Comparison of ENCODE assay signal across 1 cellular context in the genomic region with DNA sequence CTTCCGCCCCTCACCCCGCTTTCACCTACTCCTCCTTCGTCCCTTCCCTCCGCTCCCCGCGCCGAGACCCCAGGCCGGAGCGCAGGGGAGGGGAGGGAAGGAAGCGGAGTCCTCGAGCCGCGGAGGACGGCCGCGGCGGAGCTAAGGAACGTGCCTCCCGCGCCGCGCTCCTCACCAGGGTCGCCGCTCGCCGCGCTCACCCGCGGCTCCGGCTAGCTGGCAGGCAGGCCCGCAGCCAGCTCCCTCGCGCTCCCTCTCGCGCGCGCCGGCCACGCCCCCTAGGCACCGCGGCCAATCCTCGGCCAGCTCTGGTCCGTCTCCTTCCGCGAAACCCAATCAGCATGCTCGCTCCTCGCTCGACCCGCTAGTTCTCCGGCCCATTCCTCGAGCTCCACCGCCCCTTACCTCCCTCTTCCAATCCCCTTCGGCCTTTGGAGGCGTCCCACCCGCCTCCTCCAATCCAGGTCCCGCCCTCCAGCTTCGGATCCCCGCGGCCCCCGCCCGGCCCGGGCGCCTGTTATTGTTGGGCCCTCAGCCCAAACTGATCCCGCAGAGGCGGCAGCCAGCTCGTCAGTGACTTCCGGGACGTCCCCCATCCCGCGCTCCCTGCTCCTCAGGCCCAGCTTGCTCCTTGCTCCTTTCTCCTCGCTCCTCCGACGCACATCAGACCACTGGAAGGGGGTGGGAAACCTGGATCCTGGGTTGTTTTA.
TF ChIP-seq lines count a peak whose summit lies in the region.

A gene with protein sequence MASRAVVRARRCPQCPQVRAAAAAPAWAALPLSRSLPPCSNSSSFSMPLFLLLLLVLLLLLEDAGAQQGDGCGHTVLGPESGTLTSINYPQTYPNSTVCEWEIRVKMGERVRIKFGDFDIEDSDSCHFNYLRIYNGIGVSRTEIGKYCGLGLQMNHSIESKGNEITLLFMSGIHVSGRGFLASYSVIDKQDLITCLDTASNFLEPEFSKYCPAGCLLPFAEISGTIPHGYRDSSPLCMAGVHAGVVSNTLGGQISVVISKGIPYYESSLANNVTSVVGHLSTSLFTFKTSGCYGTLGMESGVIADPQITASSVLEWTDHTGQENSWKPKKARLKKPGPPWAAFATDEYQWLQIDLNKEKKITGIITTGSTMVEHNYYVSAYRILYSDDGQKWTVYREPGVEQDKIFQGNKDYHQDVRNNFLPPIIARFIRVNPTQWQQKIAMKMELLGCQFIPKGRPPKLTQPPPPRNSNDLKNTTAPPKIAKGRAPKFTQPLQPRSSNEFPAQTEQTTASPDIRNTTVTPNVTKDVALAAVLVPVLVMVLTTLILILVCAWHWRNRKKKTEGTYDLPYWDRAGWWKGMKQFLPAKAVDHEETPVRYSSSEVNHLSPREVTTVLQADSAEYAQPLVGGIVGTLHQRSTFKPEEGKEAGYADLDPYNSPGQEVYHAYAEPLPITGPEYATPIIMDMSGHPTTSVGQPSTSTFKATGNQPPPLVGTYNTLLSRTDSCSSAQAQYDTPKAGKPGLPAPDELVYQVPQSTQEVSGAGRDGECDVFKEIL (minus strand): TSS at position 231 of the 710 bp plus-strand sequence. CDS start 369 bp downstream, outside the sequence.

TF ChIP-seq in K562, 482 proteins besides CTCF, POLR2A, EP300 and RAD21 (continued from another document):
- TF ChIP-seq, protein P1, sequence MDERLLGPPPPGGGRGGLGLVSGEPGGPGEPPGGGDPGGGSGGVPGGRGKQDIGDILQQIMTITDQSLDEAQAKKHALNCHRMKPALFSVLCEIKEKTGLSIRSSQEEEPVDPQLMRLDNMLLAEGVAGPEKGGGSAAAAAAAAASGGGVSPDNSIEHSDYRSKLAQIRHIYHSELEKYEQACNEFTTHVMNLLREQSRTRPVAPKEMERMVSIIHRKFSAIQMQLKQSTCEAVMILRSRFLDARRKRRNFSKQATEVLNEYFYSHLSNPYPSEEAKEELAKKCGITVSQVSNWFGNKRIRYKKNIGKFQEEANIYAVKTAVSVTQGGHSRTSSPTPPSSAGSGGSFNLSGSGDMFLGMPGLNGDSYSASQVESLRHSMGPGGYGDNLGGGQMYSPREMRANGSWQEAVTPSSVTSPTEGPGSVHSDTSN (CRISPR knock-in tag; IDR thresholded peaks at IDR 0.05; ENCODE audit: low read depth) = no peak
- TF ChIP-seq, protein P1 (tag; conservative IDR thresholded peaks at IDR 0.05; ENCODE audit: low read depth) = no peak
- TF ChIP-seq SP2 (IDR thresholded peaks at IDR 0.05; ENCODE audit: extremely low read depth, low read depth, low read length, poor library complexity, severe bottlenecking) = peak; percentile 42
- TF ChIP-seq ZFX (CRISPR knock-in tag; IDR thresholded peaks at IDR 0.05) = peak; percentile 84
- no peak for TF ChIP-seq ZNF764 (CRISPR knock-in tag; IDR thresholded peaks at IDR 0.05; ENCODE audit: low read depth)
- TF ChIP-seq CCNT2 (IDR thresholded peaks at IDR 0.05; ENCODE audit: borderline replicate concordance, extremely low read depth, insufficient read length, low read depth, low read length) = peak; percentile 73
- TF ChIP-seq NEUROD1 (IDR thresholded peaks at IDR 0.05; ENCODE audit: borderline replicate concordance, low read depth, low read length, partially characterized antibody) = peak; percentile 76
- no peak for TF ChIP-seq STAT5B (CRISPR knock-in tag; IDR thresholded peaks at IDR 0.05)
- peak; percentile 37; the same call in 1 of the 2 replicates for TF ChIP-seq CHD2 (IDR thresholded peaks at IDR 0.05; ENCODE audit: low read depth, low read length)
- TF ChIP-seq, protein P2, sequence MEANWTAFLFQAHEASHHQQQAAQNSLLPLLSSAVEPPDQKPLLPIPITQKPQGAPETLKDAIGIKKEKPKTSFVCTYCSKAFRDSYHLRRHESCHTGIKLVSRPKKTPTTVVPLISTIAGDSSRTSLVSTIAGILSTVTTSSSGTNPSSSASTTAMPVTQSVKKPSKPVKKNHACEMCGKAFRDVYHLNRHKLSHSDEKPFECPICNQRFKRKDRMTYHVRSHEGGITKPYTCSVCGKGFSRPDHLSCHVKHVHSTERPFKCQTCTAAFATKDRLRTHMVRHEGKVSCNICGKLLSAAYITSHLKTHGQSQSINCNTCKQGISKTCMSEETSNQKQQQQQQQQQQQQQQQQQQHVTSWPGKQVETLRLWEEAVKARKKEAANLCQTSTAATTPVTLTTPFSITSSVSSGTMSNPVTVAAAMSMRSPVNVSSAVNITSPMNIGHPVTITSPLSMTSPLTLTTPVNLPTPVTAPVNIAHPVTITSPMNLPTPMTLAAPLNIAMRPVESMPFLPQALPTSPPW (CRISPR knock-in tag; IDR thresholded peaks at IDR 0.05) = peak; percentile 81
- no peak for TF ChIP-seq ZNF23 (CRISPR knock-in tag; IDR thresholded peaks at IDR 0.05)
- TF ChIP-seq, protein P3, sequence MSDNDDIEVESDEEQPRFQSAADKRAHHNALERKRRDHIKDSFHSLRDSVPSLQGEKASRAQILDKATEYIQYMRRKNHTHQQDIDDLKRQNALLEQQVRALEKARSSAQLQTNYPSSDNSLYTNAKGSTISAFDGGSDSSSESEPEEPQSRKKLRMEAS (CRISPR knock-in tag; IDR thresholded peaks at IDR 0.05) = no peak; the same call in 1 of the 2 replicates
- TF ChIP-seq MED1 (CRISPR knock-in tag; IDR thresholded peaks at IDR 0.05; ENCODE audit: borderline replicate concordance) = no peak
- TF ChIP-seq POLR2G (IDR thresholded peaks at IDR 0.05; ENCODE audit: low read depth, low read length) = peak; percentile 90
- no peak for TF ChIP-seq KAT7 (CRISPR knock-in tag; IDR thresholded peaks at IDR 0.05; ENCODE audit: borderline replicate concordance)
- TF ChIP-seq, protein P4, sequence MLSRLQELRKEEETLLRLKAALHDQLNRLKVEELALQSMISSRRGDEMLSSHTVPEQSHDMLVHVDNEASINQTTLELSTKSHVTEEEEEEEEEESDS (CRISPR knock-in tag; IDR thresholded peaks at IDR 0.05) = no peak
- peak; percentile 79 for TF ChIP-seq ASH1L (IDR thresholded peaks at IDR 0.05; ENCODE audit: borderline replicate concordance, low read depth, partially characterized antibody)
- TF ChIP-seq PHTF2 (CRISPR knock-in tag; IDR thresholded peaks at IDR 0.05) = no peak
- TF ChIP-seq SMARCE1 (IDR thresholded peaks at IDR 0.05) = 0 out of 2 replicates have a peak, but pooled peaks have one; percentile 22
- TF ChIP-seq HCFC1 (IDR thresholded peaks at IDR 0.05; ENCODE audit: low read depth, low read length) = peak; percentile 23; the same call in 1 of the 2 replicates
- TF ChIP-seq, protein P5, sequence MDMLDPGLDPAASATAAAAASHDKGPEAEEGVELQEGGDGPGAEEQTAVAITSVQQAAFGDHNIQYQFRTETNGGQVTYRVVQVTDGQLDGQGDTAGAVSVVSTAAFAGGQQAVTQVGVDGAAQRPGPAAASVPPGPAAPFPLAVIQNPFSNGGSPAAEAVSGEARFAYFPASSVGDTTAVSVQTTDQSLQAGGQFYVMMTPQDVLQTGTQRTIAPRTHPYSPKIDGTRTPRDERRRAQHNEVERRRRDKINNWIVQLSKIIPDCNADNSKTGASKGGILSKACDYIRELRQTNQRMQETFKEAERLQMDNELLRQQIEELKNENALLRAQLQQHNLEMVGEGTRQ (CRISPR knock-in tag; IDR thresholded peaks at IDR 0.05) = no peak
- no peak for TF ChIP-seq JUND (IDR thresholded peaks at IDR 0.05; ENCODE audit: borderline replicate concordance, low read depth, low read length)
- no peak for TF ChIP-seq JUND (tag; IDR thresholded peaks at IDR 0.05; ENCODE audit: borderline replicate concordance, low read depth, low read length)
- TF ChIP-seq CTBP1 (IDR thresholded peaks at IDR 0.05; ENCODE audit: borderline replicate concordance) = peak; percentile 81
- TF ChIP-seq RAD51 (IDR thresholded peaks at IDR 0.05; ENCODE audit: borderline replicate concordance, low read depth) = no peak
- TF ChIP-seq, protein P6, sequence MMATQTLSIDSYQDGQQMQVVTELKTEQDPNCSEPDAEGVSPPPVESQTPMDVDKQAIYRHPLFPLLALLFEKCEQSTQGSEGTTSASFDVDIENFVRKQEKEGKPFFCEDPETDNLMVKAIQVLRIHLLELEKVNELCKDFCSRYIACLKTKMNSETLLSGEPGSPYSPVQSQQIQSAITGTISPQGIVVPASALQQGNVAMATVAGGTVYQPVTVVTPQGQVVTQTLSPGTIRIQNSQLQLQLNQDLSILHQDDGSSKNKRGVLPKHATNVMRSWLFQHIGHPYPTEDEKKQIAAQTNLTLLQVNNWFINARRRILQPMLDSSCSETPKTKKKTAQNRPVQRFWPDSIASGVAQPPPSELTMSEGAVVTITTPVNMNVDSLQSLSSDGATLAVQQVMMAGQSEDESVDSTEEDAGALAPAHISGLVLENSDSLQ (IDR thresholded peaks at IDR 0.05) = peak; percentile 60
- TF ChIP-seq, protein P7, sequence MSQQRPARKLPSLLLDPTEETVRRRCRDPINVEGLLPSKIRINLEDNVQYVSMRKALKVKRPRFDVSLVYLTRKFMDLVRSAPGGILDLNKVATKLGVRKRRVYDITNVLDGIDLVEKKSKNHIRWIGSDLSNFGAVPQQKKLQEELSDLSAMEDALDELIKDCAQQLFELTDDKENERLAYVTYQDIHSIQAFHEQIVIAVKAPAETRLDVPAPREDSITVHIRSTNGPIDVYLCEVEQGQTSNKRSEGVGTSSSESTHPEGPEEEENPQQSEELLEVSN (IDR thresholded peaks at IDR 0.05; ENCODE audit: borderline replicate concordance in 1 of 2, extremely low read depth in 1 of 2, insufficient read depth in 1 of 2, insufficient read length in 1 of 2, low read depth in 1 of 2, low read length in 1 of 2, poor library complexity in 1 of 2, severe bottlenecking in 1 of 2) = peak; percentile 41 to 70
- peak; percentile 52 for TF ChIP-seq CHD1 (IDR thresholded peaks at IDR 0.05; ENCODE audit: low read length)
- no peak for TF ChIP-seq RBM34 (IDR thresholded peaks at IDR 0.05; ENCODE audit: borderline replicate concordance, insufficient read depth, low read length)
- TF ChIP-seq RB1 (IDR thresholded peaks at IDR 0.05; ENCODE audit: low read depth) = peak; percentile 59; the same call in 1 of the 2 replicates
- peak; percentile 44 for TF ChIP-seq TBP (optimal IDR thresholded peaks at IDR 0.05; ENCODE audit: low read depth, low read length)
- no peak for TF ChIP-seq ZNF79 (CRISPR knock-in tag; IDR thresholded peaks at IDR 0.05; ENCODE audit: low read depth)
- no peak for TF ChIP-seq ZSCAN29 (IDR thresholded peaks at IDR 0.05)
- TF ChIP-seq FOS (IDR thresholded peaks at IDR 0.05; ENCODE audit: extremely low read depth, insufficient read length) = peak; percentile 74
- no peak for TF ChIP-seq SRF (CRISPR knock-in tag; IDR thresholded peaks at IDR 0.05)
- TF ChIP-seq ZNF134 (CRISPR knock-in tag; conservative IDR thresholded peaks at IDR 0.05) = no peak
- TF ChIP-seq RBM25 (IDR thresholded peaks at IDR 0.05; ENCODE audit: low read depth, low read length, severe bottlenecking) = peak; percentile 84
- no peak for TF ChIP-seq CBX5 (IDR thresholded peaks at IDR 0.05; ENCODE audit: borderline replicate concordance, low read depth)
- TF ChIP-seq ELF1 (tag; IDR thresholded peaks at IDR 0.05) = peak; percentile 72
- TF ChIP-seq, protein P8, sequence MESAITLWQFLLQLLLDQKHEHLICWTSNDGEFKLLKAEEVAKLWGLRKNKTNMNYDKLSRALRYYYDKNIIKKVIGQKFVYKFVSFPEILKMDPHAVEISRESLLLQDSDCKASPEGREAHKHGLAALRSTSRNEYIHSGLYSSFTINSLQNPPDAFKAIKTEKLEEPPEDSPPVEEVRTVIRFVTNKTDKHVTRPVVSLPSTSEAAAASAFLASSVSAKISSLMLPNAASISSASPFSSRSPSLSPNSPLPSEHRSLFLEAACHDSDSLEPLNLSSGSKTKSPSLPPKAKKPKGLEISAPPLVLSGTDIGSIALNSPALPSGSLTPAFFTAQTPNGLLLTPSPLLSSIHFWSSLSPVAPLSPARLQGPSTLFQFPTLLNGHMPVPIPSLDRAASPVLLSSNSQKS (CRISPR knock-in tag; IDR thresholded peaks at IDR 0.05) = no peak
- TF ChIP-seq L3MBTL2 (IDR thresholded peaks at IDR 0.05) = peak; percentile 42; the same call in 1 of the 2 replicates
- peak; percentile 12 for TF ChIP-seq POLR2B (IDR thresholded peaks at IDR 0.05; ENCODE audit: low read depth, partially characterized antibody)
- peak; percentile 60; the same call in 1 of the 2 replicates for TF ChIP-seq MBD2 (IDR thresholded peaks at IDR 0.05; ENCODE audit: borderline replicate concordance, low read depth)
- peak; percentile 46 for TF ChIP-seq TAF1 (IDR thresholded peaks at IDR 0.05; ENCODE audit: control insufficient read depth, extremely low read depth, insufficient read depth, low read length, severe bottlenecking)
- peak; percentile 56; the same call in 1 of the 2 replicates for TF ChIP-seq ETV1 (tag; conservative IDR thresholded peaks at IDR 0.05; ENCODE audit: low read depth)
